Comparison of ENCODE assay signal across 21 cellular contexts in genomic region chr3:30428251-30428650, GRCh38.
DNase-seq lines count a peak whose midpoint lies in the region; TF ChIP-seq lines count a peak whose summit lies in the region.
"Had no signal": no experiment of that assay in that cellular context is flagged by ENCODE, and none has a peak within 500 bp of the region (broad histone marks: within the 10 kb centered on the region; RNA-seq: fewer than 3 reads in every experiment).

No MANE protein-coding gene starts in this region.

- no peak overlapping the region for H3K4me3 ChIP-seq in choroid plexus epithelial cell (ENCODE audit: low read depth, low read length)
- H3K4me3 ChIP-seq in adrenal gland = no peak overlapping the region
- H3K4me3 ChIP-seq: gastroesophageal sphincter, GM12878, ovary, PC-9, uterus had no signal

- TF ChIP-seq CTCF in choroid plexus epithelial cell (conservative IDR thresholded peaks at IDR 0.05; ENCODE audit: low read depth, low read length) (no peak), adrenal gland (IDR thresholded peaks at IDR 0.05) (no peak)

- DNase-seq in AG20443 (ENCODE audit: low spot score) (peak; percentile 41), M059J (ENCODE audit: low read depth) (peak; percentile 75), choroid plexus epithelial cell (ENCODE audit: low read depth) (peak; percentile 56), kidney tubule cell (ENCODE audit: low spot score) (peak; percentile 81), NCI-H748 treated with DMSO at 0.1 percent for 48 hours (lab: John Stamatoyannopoulos, UW) (no peak), adrenal gland (no peak), NCI-H1092 treated with DMSO at 0.1 percent for 48 hours (lab: John Stamatoyannopoulos, UW) (no peak)
- no peak for DNase-seq in stimulated activated naive CD4-positive, alpha-beta T cell treated with Interleukin-2 at 50 U/mL for 16 hours (lab: John Stamatoyannopoulos, UW)
- DNase-seq: activated CD4-positive, CD25-positive, alpha-beta regulatory T cell; activated naive CD8-positive, alpha-beta T cell treated with anti-CD3 and anti-CD28 coated beads, Interleukin-2, amount 10 ng/mL, durations not matched to agents 7 days and 5 days; Calu3; endodermal cell; Kasumi-1; left ventricle myocardium superior; NCI-H1417; NCI-H2171 treated with DMSO at 0.1 percent for 48 hours; ovary; PC-9; uterus had no signal

- TF ChIP-seq POLR2A in adrenal gland (IDR thresholded peaks at IDR 0.05) = no peak

- no peaks in the 10 kb centered on the region for H3K9me3 ChIP-seq in adrenal gland (replicated peaks in 1 of 3)
- H3K9me3 ChIP-seq: gastroesophageal sphincter, ovary, uterus had no signal

- H3K27ac ChIP-seq in adrenal gland = no peak overlapping the region
- H3K27ac ChIP-seq: ovary, PC-9, uterus had no signal

- peaks cover 0 to 5% of the 10 kb centered on the region in 2 donors for H3K4me1 ChIP-seq in adrenal gland (replicated peaks in 1 of 2)
- H3K4me1 ChIP-seq: uterus had no signal

- intact Hi-C loops in adrenal gland (cut with DNase I) = no loop called here

- no peaks in the 10 kb centered on the region for H3K27me3 ChIP-seq in adrenal gland
- H3K27me3 ChIP-seq: gastroesophageal sphincter, ovary, uterus had no signal

- no peaks in the 10 kb centered on the region for H3K36me3 ChIP-seq in adrenal gland (replicated peaks in 1 of 2)
- H3K36me3 ChIP-seq: gastroesophageal sphincter, ovary, uterus had no signal

Comparison
In these comparisons a context has a peak if more than half of its experiments do, and no peak if none do; other contexts are left out.
1. DNase-seq: peak in AG20443 (single experiment), M059J (single experiment), choroid plexus epithelial cell (single experiment) and kidney tubule cell (single experiment); none in NCI-H748 treated with DMSO at 0.1 percent for 48 hours (single experiment), stimulated activated naive CD4-positive, alpha-beta T cell treated with Interleukin-2 at 50 U/mL for 16 hours (single experiment), adrenal gland (0 of 7) and NCI-H1092 treated with DMSO at 0.1 percent for 48 hours (single experiment).